10 cellular contexts compared by ENCODE assay signal in genomic region chr14:90388437-90388836, GRCh38. TPM values are rescaled to one million over a fixed set of nuclear protein-coding genes. Genes with fewer than 3 reads are reported as not detected.
DNase-seq lines count a peak whose midpoint lies in the region; ATAC-seq, FAIRE-seq and TF ChIP-seq lines count a peak whose summit lies in the region.
"Had no signal": no experiment of that assay in that cellular context is flagged by ENCODE, and none has a peak within 500 bp of the region (broad histone marks: within the 10 kb centered on the region; RNA-seq: fewer than 3 reads in every experiment).

No MANE protein-coding gene starts in this region.

- H3K4me1 ChIP-seq in K562 (replicated peaks in 1 of 2; ENCODE audit: control insufficient read depth in 2 of 2, insufficient read depth in 2 of 2, low read length in 2 of 2) (peaks cover 9 to 12% of the 10 kb centered on the region in 2 experiments), mesenchymal stem cell (ENCODE audit: control insufficient read depth, insufficient read depth, low read depth, low read length) (peaks cover 6% of the 10 kb centered on the region), Karpas-422 (ENCODE audit: low read length) (peaks cover 13% of the 10 kb centered on the region)

- H2BK12ac ChIP-seq in mesenchymal stem cell (ENCODE audit: low read length in 2 of 2) = no peak overlapping the region

- H3K9me3 ChIP-seq in K562 (replicated peaks; ENCODE audit: control insufficient read depth, insufficient read depth, low read depth, low read length) (no peaks in the 10 kb centered on the region), mesenchymal stem cell (ENCODE audit: control insufficient read depth, low read length) (no peaks in the 10 kb centered on the region), Karpas-422 (ENCODE audit: low read length) (no peaks in the 10 kb centered on the region)

- CTCF ChIA-PET in K562 (lab: Yijun Ruan, JAX; ENCODE audit: low intra/inter-chr PET ratio) = no interaction called here

- no peak for TF ChIP-seq RAD21 in K562 (CRISPR knock-in tag; conservative IDR thresholded peaks at IDR 0.05 in 1 of 2, IDR thresholded peaks at IDR 0.05 in 1 of 2)

- ATAC-seq in K562 (peak; percentile 18; the same call in 1 of the 3 replicates), HG03439 (IDR thresholded peaks at IDR 0.05; ENCODE audit: unreplicated experiment) (no peak), HG02798 (IDR thresholded peaks at IDR 0.05; ENCODE audit: poor library complexity, unreplicated experiment) (no peak)

- no peaks in the 10 kb centered on the region for H3K27me3 ChIP-seq in K562 (ENCODE audit: control insufficient read depth in 2 of 2, insufficient read depth in 2 of 2, low read length in 2 of 2)
- no peaks in the 10 kb centered on the region for H3K27me3 ChIP-seq in mesenchymal stem cell (ENCODE audit: control insufficient read depth in 1 of 2, insufficient read depth in 1 of 2, low read length in 2 of 2)
- H3K27me3 ChIP-seq in Karpas-422 (ENCODE audit: low read length) = no peaks in the 10 kb centered on the region

- intact Hi-C loops in K562 (cut with micrococcal nuclease) = no loop called here

- BruUV-seq in K562 (replicated peaks; lab: Mats Ljungman, UMichigan) = no TSS peak

- in situ Hi-C loops in K562 (cut with MboI) = no loop called here

- H3K9me2 ChIP-seq in Karpas-422 (replicated peaks; ENCODE audit: insufficient read depth, low read length) = no peaks in the 10 kb centered on the region

- no peak overlapping the region for H2BK5ac ChIP-seq in mesenchymal stem cell (ENCODE audit: low read depth, low read length, poor library complexity, severe bottlenecking)

- H3K14ac ChIP-seq in mesenchymal stem cell (ENCODE audit: low read length in 2 of 2) = no peak overlapping the region

- no peak overlapping the region for H3K4me2 ChIP-seq in K562 (ENCODE audit: insufficient read depth, low read length)
- H3K4me2 ChIP-seq in mesenchymal stem cell (ENCODE audit: low read length, poor library complexity, severe bottlenecking) = no peak overlapping the region
- H3K4me2 ChIP-seq in Karpas-422 (ENCODE audit: low read depth, low read length, poor library complexity, severe bottlenecking) = no peak overlapping the region

- no peak overlapping the region for H3K4ac ChIP-seq in mesenchymal stem cell (ENCODE audit: low read depth in 1 of 2, low read length in 2 of 2)

- POLR2A ChIA-PET in K562 (lab: Yijun Ruan, JAX) = no interaction called here

- H3K18ac ChIP-seq in mesenchymal stem cell (ENCODE audit: low read depth in 1 of 2, low read length in 2 of 2) = no peak overlapping the region

- H4K20me1 ChIP-seq in K562 (replicated peaks; ENCODE audit: control insufficient read depth, insufficient read depth, low read length) (no peaks in the 10 kb centered on the region), Karpas-422 (ENCODE audit: insufficient read depth, low read depth, low read length) (no peaks in the 10 kb centered on the region)

- TF ChIP-seq POLR2A in K562 (conservative IDR thresholded peaks at IDR 0.05) = no peak
- TF ChIP-seq POLR2A in GM12892 (IDR thresholded peaks at IDR 0.05; ENCODE audit: low read depth, low read length) = no peak

- 28% methylated on average over 4 of the region's 4 CpGs for WGBS in K562 (ENCODE audit: insufficient coverage, low coverage, missing lambda C conversion rate)
- WGBS in mesenchymal stem cell = 48% methylated on average over 4 of the region's 4 CpGs

- H3K79me2 ChIP-seq in K562 (ENCODE audit: control insufficient read depth, insufficient read depth, low read length) (no peaks in the 10 kb centered on the region), Karpas-422 (ENCODE audit: low read length) (no peaks in the 10 kb centered on the region)

- H2BK120ac ChIP-seq in mesenchymal stem cell (ENCODE audit: low read depth, low read length) = no peak overlapping the region

- no peak overlapping the region for H2BK15ac ChIP-seq in mesenchymal stem cell (ENCODE audit: low read depth, poor library complexity, severe bottlenecking)

- H3K79me1 ChIP-seq in mesenchymal stem cell (replicated peaks; ENCODE audit: low read length, poor library complexity, severe bottlenecking) = no peaks in the 10 kb centered on the region

- H3K4me3 ChIP-seq in K562 (no peak overlapping the region), mesenchymal stem cell (ENCODE audit: insufficient read depth in 1 of 2, low read depth in 1 of 2, low read length in 2 of 2) (no peak overlapping the region), Karpas-422 (ENCODE audit: low read length) (no peak overlapping the region)

- no peaks in the 10 kb centered on the region for H3K36me3 ChIP-seq in K562 (ENCODE audit: control insufficient read depth, insufficient read depth, low read length)
- no peaks in the 10 kb centered on the region for H3K36me3 ChIP-seq in mesenchymal stem cell (ENCODE audit: control insufficient read depth in 1 of 2, insufficient read depth in 2 of 2, low read depth in 1 of 2, low read length in 2 of 2)
- H3K36me3 ChIP-seq in Karpas-422 (ENCODE audit: insufficient read depth, low read length) = no peaks in the 10 kb centered on the region

- TF ChIP-seq EP300 in K562 (IDR thresholded peaks at IDR 0.05; ENCODE audit: low read length) = no peak; the same call in 1 of the 2 replicates

- DNase-seq in EH (ENCODE audit: low read depth) (peak; percentile 81), HTR-8/SVneo (ENCODE audit: insufficient read length, low spot score) (peak; percentile 76), K562 (ENCODE audit: extremely low read depth in 1 of 4, low spot score in 3 of 4) (peak in 2 of 4 experiments; percentile 26 to 56), mesenchymal stem cell (peak; percentile 73), GM12892 (ENCODE audit: insufficient read length) (no peak), Karpas-422 (no peak)
- DNase-seq: SHP77 treated with DMSO at 0.1 percent for 48 hours; stimulated activated CD4-positive, alpha-beta T cell treated with anti-CD3 and anti-CD28 coated beads, Interleukin-2, amount 100 ng/mL, for 48 hours had no signal

- H4K91ac ChIP-seq in mesenchymal stem cell (ENCODE audit: low read length) = no peak overlapping the region

- H3K9me1 ChIP-seq in K562 (ENCODE audit: control insufficient read depth, insufficient read depth, low read length) = no peaks in the 10 kb centered on the region

- H2AFZ ChIP-seq in K562 (ENCODE audit: low read depth, low read length) (no peak overlapping the region), mesenchymal stem cell (ENCODE audit: low read depth, low read length) (no peak overlapping the region), Karpas-422 (ENCODE audit: low read length) (no peak overlapping the region)

- H2AK5ac ChIP-seq in mesenchymal stem cell (ENCODE audit: low read length, severe bottlenecking) = no peak overlapping the region

- H3K27ac ChIP-seq in K562 (ENCODE audit: extremely low read depth, low read depth, low read length) (no peak overlapping the region), mesenchymal stem cell (ENCODE audit: low read length, poor library complexity, severe bottlenecking) (no peak overlapping the region), Karpas-422 (ENCODE audit: low read length) (no peak overlapping the region)

- H3K9ac ChIP-seq in K562 (ENCODE audit: insufficient read depth in 1 of 2, low read depth in 2 of 2, low read length in 2 of 2) = no peak overlapping the region
- H3K9ac ChIP-seq in mesenchymal stem cell (ENCODE audit: low read length) = no peak overlapping the region
- H3K9ac ChIP-seq in Karpas-422 (ENCODE audit: low read length) = no peak overlapping the region

- peak overlapping the region; percentile 76 for H4K8ac ChIP-seq in mesenchymal stem cell (ENCODE audit: low read length)

- TF ChIP-seq CTCF in K562 (IDR thresholded peaks at IDR 0.05 in 2 of 3, conservative IDR thresholded peaks at IDR 0.05 in 1 of 3; ENCODE audit: insufficient read depth in 2 of 3, low read depth in 1 of 3, low read length in 3 of 3) = no peak

- no peak overlapping the region for H3K23ac ChIP-seq in mesenchymal stem cell (ENCODE audit: low read length in 2 of 2)

- FAIRE-seq in HTR-8/SVneo (lab: Jason Lieb, UNC) = peak; percentile 89
- peak; percentile 76 for FAIRE-seq in K562 (lab: Jason Lieb, UNC)
- FAIRE-seq in GM12892 (lab: Jason Lieb, UNC) = no peak

RNA-seq across cellular contexts. Expression of gene CALM1, which starts 8.4 kb away (rescaled TPM):
- total RNA-seq in K562 (2011; cell fraction: chromatin; rRNA removed; ENCODE audit: low replicate concordance) = 62.1 and 139 TPM in 2 replicates
- 42.4 and 45.7 TPM in 2 replicates for total RNA-seq in K562 (2011; cell fraction: nucleolus; rRNA removed)
- total RNA-seq in K562 (2011; cell fraction: nucleoplasm; rRNA removed) = 60.5 and 80.2 TPM in 2 replicates
- total RNA-seq in K562 (2014; rRNA removed) (256 and 290 TPM in 2 replicates), K562 (2014; rRNA removed; fragmentation: Illumina TruSeq; extraction: Trizol) (158 and 169 TPM in 2 replicates), K562 (2015; rRNA removed; fragmentation: Illumina TruSeq; extraction: Trizol) (139 and 148 TPM in 2 replicates), K562 (2021) (141 and 155 TPM in 2 replicates)
- polyA plus RNA-seq in K562 (2011; rRNA removed) (128 and 161 TPM in 2 replicates), K562 (2014; fragmentation: Illumina TruSeq; extraction: Trizol) (206 and 269 TPM in 2 replicates), K562 (2014; fragmentation: Nextera tagmentation; extraction: Ambion mirVana) (10 to 100 TPM; 48.0 to 85.7 TPM), K562 (2014; rRNA removed) (162 and 178 TPM in 2 replicates)
- 77.4 and 107 TPM in 2 replicates for polyA plus RNA-seq in K562 (2011; cell fraction: cytosol; rRNA removed)
- 56.0 and 78.4 TPM in 2 replicates for polyA plus RNA-seq in K562 (2011; cell fraction: nucleus; rRNA removed)
- polyA plus RNA-seq in K562 (2012) = 143 and 146 TPM in 2 replicates
- polyA minus RNA-seq in K562 (2011; rRNA and poly(A)+ RNA removed) = 242 and 267 TPM in 2 replicates
- polyA minus RNA-seq in K562 (2011; cell fraction: cytosol; rRNA and poly(A)+ RNA removed) = 56.8 and 84.7 TPM in 2 replicates
- 73.0 and 82.9 TPM in 2 replicates for polyA minus RNA-seq in K562 (2011; cell fraction: nucleus; rRNA and poly(A)+ RNA removed)
- 356 TPM for polyA plus RNA-seq in mesenchymal stem cell (2013, experiment 1 of 2)
- 364 TPM for polyA plus RNA-seq in mesenchymal stem cell (2013, experiment 2 of 2)
- 180 TPM for polyA plus RNA-seq in GM12892 (2012; ENCODE audit: missing spikeins)
- 560 and 724 TPM in 2 replicates for total RNA-seq in Karpas-422 (2014; rRNA removed; shearing (Covaris generic); ENCODE audit: low replicate concordance)

RNA-seq across cellular contexts. Expression of gene NRDE2, which starts 56.7 kb away (rescaled TPM):
- total RNA-seq in K562 (2011; cell fraction: chromatin; rRNA removed; ENCODE audit: low replicate concordance) = 55.5 and 58.1 TPM in 2 replicates
- total RNA-seq in K562 (2011; cell fraction: nucleolus; rRNA removed) = 29.7 and 30.1 TPM in 2 replicates
- total RNA-seq in K562 (2011; cell fraction: nucleoplasm; rRNA removed) = 29.3 and 31.1 TPM in 2 replicates
- 6.2 and 8.4 TPM in 2 replicates for total RNA-seq in K562 (2014; rRNA removed)
- 11.0 and 11.1 TPM in 2 replicates for total RNA-seq in K562 (2014; rRNA removed; fragmentation: Illumina TruSeq; extraction: Trizol)
- 12.3 and 12.6 TPM in 2 replicates for total RNA-seq in K562 (2015; rRNA removed; fragmentation: Illumina TruSeq; extraction: Trizol)
- total RNA-seq in K562 (2021) = 14.6 and 15.0 TPM in 2 replicates
- 10.9 and 11.5 TPM in 2 replicates for polyA plus RNA-seq in K562 (2011; rRNA removed)
- polyA plus RNA-seq in K562 (2011; cell fraction: cytosol; rRNA removed) = 5.4 and 7.1 TPM in 2 replicates
- 14.2 and 20.4 TPM in 2 replicates for polyA plus RNA-seq in K562 (2011; cell fraction: nucleus; rRNA removed)
- 4.6 and 5.4 TPM in 2 replicates for polyA plus RNA-seq in K562 (2012)
- polyA plus RNA-seq in K562 (2014; fragmentation: Illumina TruSeq; extraction: Trizol) = 6.8 and 8.1 TPM in 2 replicates
- polyA plus RNA-seq in K562 (2014; fragmentation: Nextera tagmentation; extraction: Ambion mirVana) = 1 to 10 TPM; 3.3 to 5.7 TPM
- 8.3 and 13.4 TPM in 2 replicates for polyA plus RNA-seq in K562 (2014; rRNA removed)
- 14.4 and 16.4 TPM in 2 replicates for polyA minus RNA-seq in K562 (2011; rRNA and poly(A)+ RNA removed)
- 4.9 and 7.8 TPM in 2 replicates for polyA minus RNA-seq in K562 (2011; cell fraction: cytosol; rRNA and poly(A)+ RNA removed)
- 13.1 and 19.2 TPM in 2 replicates for polyA minus RNA-seq in K562 (2011; cell fraction: nucleus; rRNA and poly(A)+ RNA removed)
- polyA plus RNA-seq in mesenchymal stem cell (2013, experiment 1 of 2) = 4.8 TPM
- polyA plus RNA-seq in mesenchymal stem cell (2013, experiment 2 of 2) = 4.4 TPM
- polyA plus RNA-seq in GM12892 (2012; ENCODE audit: missing spikeins) = 4.8 TPM
- total RNA-seq in Karpas-422 (2014; rRNA removed; shearing (Covaris generic); ENCODE audit: low replicate concordance) = 19.5 and 22.3 TPM in 2 replicates

Comparison
In these comparisons a context has a peak if more than half of its experiments do, and no peak if none do; other contexts are left out.
1. DNase-seq: peak in EH (single experiment), HTR-8/SVneo (single experiment) and mesenchymal stem cell (single experiment); none in GM12892 (single experiment) and Karpas-422 (single experiment).